2 cellular contexts compared by ENCODE assay signal in the genomic region with DNA sequence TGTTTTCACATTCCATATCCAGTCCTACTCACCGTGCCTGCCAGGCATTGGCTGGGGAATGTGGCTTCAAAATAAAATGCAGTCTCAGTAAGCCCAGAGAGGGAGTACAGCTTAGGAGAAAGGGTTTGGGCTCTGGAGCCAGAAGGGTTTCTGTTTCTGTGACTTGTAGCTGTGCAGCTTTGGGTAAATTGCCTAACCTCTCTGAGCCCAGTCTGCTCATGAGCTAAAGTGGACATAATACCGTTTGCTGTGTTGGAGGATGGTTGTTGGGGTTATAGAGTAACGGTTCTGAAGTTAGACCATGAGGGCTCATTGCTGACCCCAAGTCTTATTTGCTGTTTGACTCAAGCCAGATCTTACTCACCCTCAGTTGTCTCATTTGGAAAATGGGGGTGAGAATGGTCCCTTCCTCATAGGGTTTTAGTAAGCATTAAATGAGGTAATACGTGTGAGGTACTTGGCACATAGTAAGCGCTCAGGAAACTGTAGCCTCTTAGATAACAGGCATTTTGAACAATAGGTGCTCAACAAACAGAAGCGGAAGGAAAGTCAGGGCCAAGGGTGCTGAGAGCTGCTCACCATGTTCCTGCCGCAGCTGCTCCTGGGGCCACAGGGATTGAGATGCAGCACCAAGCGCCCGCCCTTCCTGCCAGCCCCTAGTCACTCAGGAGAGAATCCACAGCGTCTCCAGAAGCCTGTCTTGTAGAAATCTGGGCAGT.
TF ChIP-seq lines count a peak whose summit lies in the region.

No MANE protein-coding gene starts in this region.

TF ChIP-seq in GM23338, 12 proteins besides CTCF, POLR2A, EP300 and RAD21 (continues in another document):
- TF ChIP-seq CREB1 (CRISPR knock-in tag; IDR thresholded peaks at IDR 0.05; ENCODE audit: low read depth) (no peak), NANOG (IDR thresholded peaks at IDR 0.05; ENCODE audit: borderline replicate concordance) (no peak), POLR2AphosphoS5 (IDR thresholded peaks at IDR 0.05; ENCODE audit: low read depth) (no peak), EZH2phosphoT487 (IDR thresholded peaks at IDR 0.05; ENCODE audit: unreplicated experiment) (no peak), EZH2 (IDR thresholded peaks at IDR 0.05; ENCODE audit: low read depth, unreplicated experiment) (no peak), STAT1 (IDR thresholded peaks at IDR 0.05; ENCODE audit: unreplicated experiment) (no peak), JUNB (IDR thresholded peaks at IDR 0.05; ENCODE audit: unreplicated experiment) (no peak), ZNF331 (CRISPR knock-in tag; IDR thresholded peaks at IDR 0.05; ENCODE audit: low read depth) (no peak), ZNF114 (CRISPR knock-in tag; IDR thresholded peaks at IDR 0.05) (no peak)
- TF ChIP-seq, protein P1, sequence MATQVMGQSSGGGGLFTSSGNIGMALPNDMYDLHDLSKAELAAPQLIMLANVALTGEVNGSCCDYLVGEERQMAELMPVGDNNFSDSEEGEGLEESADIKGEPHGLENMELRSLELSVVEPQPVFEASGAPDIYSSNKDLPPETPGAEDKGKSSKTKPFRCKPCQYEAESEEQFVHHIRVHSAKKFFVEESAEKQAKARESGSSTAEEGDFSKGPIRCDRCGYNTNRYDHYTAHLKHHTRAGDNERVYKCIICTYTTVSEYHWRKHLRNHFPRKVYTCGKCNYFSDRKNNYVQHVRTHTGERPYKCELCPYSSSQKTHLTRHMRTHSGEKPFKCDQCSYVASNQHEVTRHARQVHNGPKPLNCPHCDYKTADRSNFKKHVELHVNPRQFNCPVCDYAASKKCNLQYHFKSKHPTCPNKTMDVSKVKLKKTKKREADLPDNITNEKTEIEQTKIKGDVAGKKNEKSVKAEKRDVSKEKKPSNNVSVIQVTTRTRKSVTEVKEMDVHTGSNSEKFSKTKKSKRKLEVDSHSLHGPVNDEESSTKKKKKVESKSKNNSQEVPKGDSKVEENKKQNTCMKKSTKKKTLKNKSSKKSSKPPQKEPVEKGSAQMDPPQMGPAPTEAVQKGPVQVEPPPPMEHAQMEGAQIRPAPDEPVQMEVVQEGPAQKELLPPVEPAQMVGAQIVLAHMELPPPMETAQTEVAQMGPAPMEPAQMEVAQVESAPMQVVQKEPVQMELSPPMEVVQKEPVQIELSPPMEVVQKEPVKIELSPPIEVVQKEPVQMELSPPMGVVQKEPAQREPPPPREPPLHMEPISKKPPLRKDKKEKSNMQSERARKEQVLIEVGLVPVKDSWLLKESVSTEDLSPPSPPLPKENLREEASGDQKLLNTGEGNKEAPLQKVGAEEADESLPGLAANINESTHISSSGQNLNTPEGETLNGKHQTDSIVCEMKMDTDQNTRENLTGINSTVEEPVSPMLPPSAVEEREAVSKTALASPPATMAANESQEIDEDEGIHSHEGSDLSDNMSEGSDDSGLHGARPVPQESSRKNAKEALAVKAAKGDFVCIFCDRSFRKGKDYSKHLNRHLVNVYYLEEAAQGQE (IDR thresholded peaks at IDR 0.05; ENCODE audit: unreplicated experiment): no peak
- TF ChIP-seq, protein P2, sequence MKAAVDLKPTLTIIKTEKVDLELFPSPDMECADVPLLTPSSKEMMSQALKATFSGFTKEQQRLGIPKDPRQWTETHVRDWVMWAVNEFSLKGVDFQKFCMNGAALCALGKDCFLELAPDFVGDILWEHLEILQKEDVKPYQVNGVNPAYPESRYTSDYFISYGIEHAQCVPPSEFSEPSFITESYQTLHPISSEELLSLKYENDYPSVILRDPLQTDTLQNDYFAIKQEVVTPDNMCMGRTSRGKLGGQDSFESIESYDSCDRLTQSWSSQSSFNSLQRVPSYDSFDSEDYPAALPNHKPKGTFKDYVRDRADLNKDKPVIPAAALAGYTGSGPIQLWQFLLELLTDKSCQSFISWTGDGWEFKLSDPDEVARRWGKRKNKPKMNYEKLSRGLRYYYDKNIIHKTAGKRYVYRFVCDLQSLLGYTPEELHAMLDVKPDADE (IDR thresholded peaks at IDR 0.05): no peak

TF ChIP-seq in K562, 482 proteins besides CTCF, POLR2A, EP300 and RAD21:
- TF ChIP-seq RBM25 (IDR thresholded peaks at IDR 0.05; ENCODE audit: low read depth, low read length, severe bottlenecking) (peak; percentile 72), ZFP36 (IDR thresholded peaks at IDR 0.05; ENCODE audit: low read depth, low read length, partially characterized antibody) (peak; percentile 50)
- TF ChIP-seq, protein P3, sequence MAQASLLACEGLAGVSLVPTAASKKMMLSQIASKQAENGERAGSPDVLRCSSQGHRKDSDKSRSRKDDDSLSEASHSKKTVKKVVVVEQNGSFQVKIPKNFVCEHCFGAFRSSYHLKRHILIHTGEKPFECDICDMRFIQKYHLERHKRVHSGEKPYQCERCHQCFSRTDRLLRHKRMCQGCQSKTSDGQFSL (CRISPR knock-in tag; IDR thresholded peaks at IDR 0.05): no peak
- TF ChIP-seq, protein P3 (tag; IDR thresholded peaks at IDR 0.05): no peak
